In the genomic region with DNA sequence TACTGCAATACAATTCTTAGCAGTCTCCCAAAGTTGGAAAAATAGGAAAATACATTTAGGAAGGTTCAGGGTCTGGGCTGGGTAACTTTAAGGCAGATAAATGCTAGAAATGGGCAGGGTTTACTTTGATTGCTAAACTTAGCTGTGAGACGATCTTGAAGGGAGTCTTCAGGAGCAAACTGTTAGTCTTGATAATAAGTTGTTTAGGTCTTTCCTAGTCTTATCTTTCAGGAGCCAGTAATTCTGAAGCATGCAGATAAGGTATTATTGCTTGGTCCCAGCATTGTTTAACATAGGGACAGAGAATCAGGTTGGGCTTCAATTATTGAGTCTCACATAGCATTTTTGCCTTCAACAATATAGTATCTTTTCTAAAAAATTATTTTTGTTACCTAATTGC, we compare ENCODE assay signal across 30 cellular contexts.
"Had no signal": no experiment of that assay in that cellular context is flagged by ENCODE, and none has a peak within 500 bp of the region (broad histone marks: within the 10 kb centered on the region; RNA-seq: fewer than 3 reads in every experiment).

No MANE protein-coding gene starts in this region.

- DNase-seq: cortex of kidney; effector memory CD8-positive, alpha-beta T cell; foreskin keratinocyte; heart left ventricle; hippocampal formation; islet precursor cell; kidney glomerular epithelial cell; left colon; left ventricle myocardium superior; lower lobe of right lung; naive thymus-derived CD4-positive, alpha-beta T cell; nucleus accumbens; stimulated activated CD4-positive, alpha-beta T cell treated with anti-CD3 and anti-CD28 coated beads, Interleukin-12 subunit alpha, Interleukin-12 subunit beta, amount 100 ng/mL, for 4 hours; stimulated activated CD4-positive, alpha-beta T cell treated with anti-CD3 and anti-CD28 coated beads, Interleukin-1b, Interleukin-23, amount 100 ng/mL, for 48 hours; stimulated activated CD4-positive, alpha-beta T cell treated with anti-CD3 and anti-CD28 coated beads, Interleukin-4, amount 100 ng/mL, for 24 hours; stimulated activated naive CD4-positive, alpha-beta T cell treated with Interleukin-2 at 50 U/mL for 16 hours; stomach; thyroid gland; trophoblast cell had no signal

- H3K4me1 ChIP-seq: esophagus muscularis mucosa, foreskin keratinocyte, gastroesophageal sphincter, lower lobe of right lung, prostate gland, right atrium auricular region, stomach, thyroid gland, vagina had no signal

- H3K27me3 ChIP-seq: foreskin keratinocyte, gastroesophageal sphincter, heart left ventricle, right atrium auricular region, stomach, thyroid gland, vagina had no signal

- H3K9me3 ChIP-seq: esophagus muscularis mucosa, gastroesophageal sphincter, heart left ventricle, lower lobe of right lung, prostate gland, right atrium auricular region, stomach, thyroid gland, vagina had no signal

- H3K4me3 ChIP-seq: esophagus muscularis mucosa, gastroesophageal sphincter, heart left ventricle, lower lobe of right lung, prostate gland, right atrium auricular region, smooth muscle cell, stomach, thyroid gland, vagina had no signal

- H3K27ac ChIP-seq: epithelial cell of prostate, esophagus muscularis mucosa, foreskin keratinocyte, gastroesophageal sphincter, heart left ventricle, lower lobe of right lung, prostate gland, right atrium auricular region, stomach, thyroid gland, vagina had no signal

- H3K9me3 Mint-ChIP-seq: effector memory CD8-positive, alpha-beta T cell; nephron had no signal

- ATAC-seq: effector memory CD8-positive, alpha-beta T cell; foreskin keratinocyte; gastroesophageal sphincter; heart left ventricle; left colon; left ventricle myocardium superior; lower lobe of right lung; naive thymus-derived CD4-positive, alpha-beta T cell; sciatic nerve; stimulated activated effector memory CD8-positive, alpha-beta T cell treated with anti-CD3 and anti-CD28 coated beads, Interleukin-12 subunit alpha, Interleukin-12 subunit beta, amount 100 ng/mL, for 72 hours had no signal

- H3K4me2 ChIP-seq: smooth muscle cell had no signal

- H3K36me3 Mint-ChIP-seq: mesothelial cell of epicardium; stimulated activated effector memory CD8-positive, alpha-beta T cell treated with anti-CD3 and anti-CD28 coated beads, Interleukin-12 subunit alpha, Interleukin-12 subunit beta, amount 100 ng/mL, for 72 hours had no signal

- H3K36me3 ChIP-seq: esophagus muscularis mucosa, gastroesophageal sphincter, heart left ventricle, lower lobe of right lung, prostate gland, right atrium auricular region, stomach, thyroid gland, vagina had no signal

- H3K4me3 Mint-ChIP-seq: effector memory CD8-positive, alpha-beta T cell; mesothelial cell of epicardium; naive thymus-derived CD4-positive, alpha-beta T cell; nephron; stimulated activated effector memory CD8-positive, alpha-beta T cell treated with anti-CD3 and anti-CD28 coated beads, Interleukin-12 subunit alpha, Interleukin-12 subunit beta, amount 100 ng/mL, for 72 hours had no signal

- H3K27me3 Mint-ChIP-seq: effector memory CD8-positive, alpha-beta T cell; naive thymus-derived CD4-positive, alpha-beta T cell had no signal

- H3K27ac Mint-ChIP-seq: effector memory CD8-positive, alpha-beta T cell; mesothelial cell of epicardium; naive thymus-derived CD4-positive, alpha-beta T cell; nephron; stimulated activated effector memory CD8-positive, alpha-beta T cell treated with anti-CD3 and anti-CD28 coated beads, Interleukin-12 subunit alpha, Interleukin-12 subunit beta, amount 100 ng/mL, for 72 hours had no signal

- H3K4me1 Mint-ChIP-seq: naive thymus-derived CD4-positive, alpha-beta T cell; stimulated activated effector memory CD8-positive, alpha-beta T cell treated with anti-CD3 and anti-CD28 coated beads, Interleukin-12 subunit alpha, Interleukin-12 subunit beta, amount 100 ng/mL, for 72 hours had no signal
